In genomic region chr13:94324409-94325147, GRCh38 we compare ENCODE assay signal across 19 cellular contexts.
DNase-seq lines count a peak whose midpoint lies in the region; ATAC-seq, FAIRE-seq and TF ChIP-seq lines count a peak whose summit lies in the region.
"Had no signal": no experiment of that assay in that cellular context is flagged by ENCODE, and none has a peak within 500 bp of the region (broad histone marks: within the 10 kb centered on the region; RNA-seq: fewer than 3 reads in every experiment).

No MANE protein-coding gene starts in this region.

- no peaks in the 10 kb centered on the region for H3K27me3 Mint-ChIP-seq in activated T-cell treated with anti-CD3 and anti-CD28 coated beads, Interleukin-2, amount 50 U/mL, for 24 hours

- 83% methylated on average over 12 of the region's 12 CpGs for WGBS in esophagus muscularis mucosa
- 81 to 87% (median 82%) methylated on average over 12 of the region's 12 CpGs for WGBS in small intestine, 3 donors

- peaks cover 6% of the 10 kb centered on the region; the same call in 1 of the 2 replicates for H3K9me3 ChIP-seq in SK-N-MC (ENCODE audit: low read depth, low read length)
- H3K9me3 ChIP-seq in esophagus muscularis mucosa = no peaks in the 10 kb centered on the region
- H3K9me3 ChIP-seq in small intestine (ENCODE audit: control insufficient read depth, low read depth) = no peaks in the 10 kb centered on the region

- TF ChIP-seq EP300 in esophagus muscularis mucosa (IDR thresholded peaks at IDR 0.05) = no peak

- H3K4me3 ChIP-seq in SK-N-MC = no peak overlapping the region
- H3K4me3 ChIP-seq in esophagus muscularis mucosa = no peak overlapping the region
- H3K4me3 ChIP-seq in small intestine (ENCODE audit: low read depth in 1 of 2, low read length in 2 of 2) = no peak overlapping the region

- H3K4me1 ChIP-seq in esophagus muscularis mucosa (peaks cover 0 to 12% (median 8%) of the 10 kb centered on the region in 4 donors), small intestine (ENCODE audit: control insufficient read depth in 2 of 2, insufficient read depth in 1 of 2, low read depth in 1 of 2, low read length in 1 of 2) (no peaks in the 10 kb centered on the region)

- DNase-seq in activated T-cell treated with anti-CD3 and anti-CD28 coated beads, Interleukin-2, amount 50 U/mL, for 24 hours = no peak
- DNase-seq in activated T-cell treated with anti-CD3 and anti-CD28 coated beads, Interleukin-2, amount 50 U/mL, for 1 hour = no peak
- no peak for DNase-seq in SK-N-MC (ENCODE audit: low read depth, low spot score)
- peak; percentile 62 for DNase-seq in esophagus muscularis mucosa (ENCODE audit: extremely low spot score)
- no peak for DNase-seq in small intestine
- DNase-seq: aorta; Calu3; GF-D8; HCEC 1CT; head of caudate nucleus; kidney glomerular epithelial cell; MV-4-11; NCI-H2081; stimulated activated CD4-positive, alpha-beta T cell treated with anti-CD3 and anti-CD28 coated beads, Interleukin-12 subunit alpha, Interleukin-12 subunit beta, amount 100 ng/mL, for 4 hours had no signal

- H3K27ac Mint-ChIP-seq in activated T-cell treated with anti-CD3 and anti-CD28 coated beads, Interleukin-2, amount 50 U/mL, for 24 hours = peak overlapping the region; percentile 86

- H3K9me3 Mint-ChIP-seq in activated T-cell treated with anti-CD3 and anti-CD28 coated beads, Interleukin-2, amount 50 U/mL, for 24 hours = peaks cover 15% of the 10 kb centered on the region

- TF ChIP-seq POLR2A in esophagus muscularis mucosa (IDR thresholded peaks at IDR 0.05; ENCODE audit: low read depth) = no peak

- ATAC-seq in GM18861 (IDR thresholded peaks at IDR 0.05; ENCODE audit: unreplicated experiment) = no peak
- ATAC-seq in GM19023 (IDR thresholded peaks at IDR 0.05; ENCODE audit: unreplicated experiment) = no peak
- ATAC-seq in GM21360 (IDR thresholded peaks at IDR 0.05; ENCODE audit: unreplicated experiment) = no peak

- no peak for FAIRE-seq in small intestine (lab: Jason Lieb, UNC)
- FAIRE-seq: colon, RCC 7860 had no signal

- no peak overlapping the region for H3K4me3 Mint-ChIP-seq in activated T-cell treated with anti-CD3 and anti-CD28 coated beads, Interleukin-2, amount 50 U/mL, for 24 hours

- peaks cover 66% of the 10 kb centered on the region for H3K4me1 Mint-ChIP-seq in activated T-cell treated with anti-CD3 and anti-CD28 coated beads, Interleukin-2, amount 50 U/mL, for 24 hours (ENCODE audit: low read depth)

- no peaks in the 10 kb centered on the region for H3K27me3 ChIP-seq in esophagus muscularis mucosa
- no peaks in the 10 kb centered on the region for H3K27me3 ChIP-seq in small intestine (ENCODE audit: control insufficient read depth in 2 of 2, insufficient read depth in 2 of 2, low read length in 2 of 2)

- peak overlapping the region; percentile 93 for H3K27ac ChIP-seq in SK-N-MC
- no peak overlapping the region for H3K27ac ChIP-seq in esophagus muscularis mucosa (replicated peaks in 1 of 4)
- peak overlapping the region; percentile 22 to 68 for H3K27ac ChIP-seq in small intestine (ENCODE audit: low read depth in 1 of 2, low read length in 1 of 2)

- H3K36me3 ChIP-seq in SK-N-MC (ENCODE audit: insufficient read depth, low read length) (no peaks in the 10 kb centered on the region), esophagus muscularis mucosa (no peaks in the 10 kb centered on the region), small intestine (ENCODE audit: control insufficient read depth in 2 of 2, insufficient read depth in 2 of 2, low read length in 2 of 2) (no peaks in the 10 kb centered on the region)

- intact Hi-C loops in esophagus muscularis mucosa (cut with DNase I) = no loop called here

- TF ChIP-seq CTCF in esophagus muscularis mucosa (IDR thresholded peaks at IDR 0.05) = no peak

- H3K9ac ChIP-seq in SK-N-MC (ENCODE audit: insufficient read length) = no peak overlapping the region

- no peaks in the 10 kb centered on the region for H3K36me3 Mint-ChIP-seq in activated T-cell treated with anti-CD3 and anti-CD28 coated beads, Interleukin-2, amount 50 U/mL, for 24 hours (ENCODE audit: low read depth)

Comparison
In these comparisons a context has a peak if more than half of its experiments do, and no peak if none do; other contexts are left out.
1. H3K27ac ChIP-seq: peak in SK-N-MC (single experiment) and small intestine (2 of 2); none in esophagus muscularis mucosa (0 of 4).